Comparison of ENCODE assay signal across 9 cellular contexts in genomic region chr1:228149341-228150020, GRCh38. TPM values are rescaled to one million over a fixed set of nuclear protein-coding genes. Genes with fewer than 3 reads are reported as not detected.
A peak's percentile ranks its signal among the peaks of the same experiment; 100 is the strongest.
DNase-seq lines count a peak whose midpoint lies in the region; ATAC-seq and TF ChIP-seq lines count a peak whose summit lies in the region.
"Had no signal": no experiment of that assay in that cellular context is flagged by ENCODE, and none has a peak within 500 bp of the region (broad histone marks: within the 10 kb centered on the region; RNA-seq: fewer than 3 reads in every experiment).

Gene GJC2, plus strand, starts transcription at chr1:228149930. Its CDS starts 7,829 bp downstream, at chr1:228157759.

- TF ChIP-seq POLR2A in IMR-90 (IDR thresholded peaks at IDR 0.05; ENCODE audit: low read depth, low read length) (no peak), right lobe of liver (IDR thresholded peaks at IDR 0.05) (no peak), suprapubic skin (IDR thresholded peaks at IDR 0.05) (no peak)

- peak within 1 kb of the TSS; percentile 64 for H4K5ac ChIP-seq in IMR-90 (ENCODE audit: low read depth, low read length)

- H4K20me1 ChIP-seq in IMR-90 (ENCODE audit: insufficient read depth, low read length), result peaks cover 34% of the 10 kb centered on the region

- peaks cover 10% of the 10 kb centered on the region for H3K36me3 ChIP-seq in IMR-90 (ENCODE audit: control insufficient read depth, insufficient read depth, low read length)
- H3K36me3 ChIP-seq in right lobe of liver, result peaks cover 0 to 9% (median 4%) of the 10 kb centered on the region in 4 donors
- peaks cover 40% of the 10 kb centered on the region for H3K36me3 ChIP-seq in suprapubic skin

- peak within 1 kb of the TSS; percentile 86 for H3K27ac ChIP-seq in IMR-90 (ENCODE audit: insufficient read depth, low read length)
- peak within 1 kb of the TSS; percentile 71 to 91 for H3K27ac ChIP-seq in coronary artery
- H3K27ac ChIP-seq in right lobe of liver, result peak within 1 kb of the TSS; percentile 18 to 38 (median 21)
- peak within 1 kb of the TSS; percentile 73 for H3K27ac ChIP-seq in suprapubic skin

- peak within 1 kb of the TSS; percentile 21 for H3K9ac ChIP-seq in IMR-90 (ENCODE audit: low read depth, low read length)

- peak within 1 kb of the TSS; percentile 95 for H2AK9ac ChIP-seq in IMR-90 (replicated peaks; ENCODE audit: low read depth, low read length, poor library complexity)

- H3K27me3 Mint-ChIP-seq in T-helper 2 cell treated with Interferon-gamma antibody and Interleukin-4, amounts not matched to agents 5 μg/mL and 100 μg/mL, for 36 hours (ENCODE audit: low read depth), result no peaks in the 10 kb centered on the region

- no peak within 1 kb of the TSS; the same call in 2 of the 3 replicates for H2BK15ac ChIP-seq in IMR-90 (ENCODE audit: low read depth, low read length)

- H3K18ac ChIP-seq in IMR-90 (ENCODE audit: low read depth, low read length), result peak within 1 kb of the TSS; percentile 24; the same call in 1 of the 2 replicates

- BruUV-seq in IMR-90 (replicated peaks; lab: Mats Ljungman, UMichigan), result no TSS peak

- peak within 1 kb of the TSS; percentile 46 for H2BK120ac ChIP-seq in IMR-90 (ENCODE audit: low read depth, low read length)

- CTCF ChIA-PET in IMR-90 (lab: Yijun Ruan, JAX), result interaction anchor here (1.3 kb wide), 1 partner anchor 150 kb away, joined by 3 read pairs; no protein-coding TSS in a partner anchor

- H3K23ac ChIP-seq in IMR-90 (ENCODE audit: low read depth, low read length), result no peak within 1 kb of the TSS

- in situ Hi-C loops in IMR-90 (cut with MboI; ENCODE audit: low sequenced_read_pairs), result no loop called here

- H3K27ac Mint-ChIP-seq in T-helper 2 cell treated with Interferon-gamma antibody and Interleukin-4, amounts not matched to agents 5 μg/mL and 100 μg/mL, for 36 hours, result no peak within 1 kb of the TSS

- intact Hi-C loops in IMR-90 (cut with micrococcal nuclease), result loop anchor here (1.0 kb wide), 1 partner anchor 9 kb away; the partner anchor contains the start of gene GUK1
- intact Hi-C loops in right lobe of liver (cut with DNase I), result no loop called here

- peak within 1 kb of the TSS; percentile 64 for H3K4me2 ChIP-seq in IMR-90 (ENCODE audit: low read depth, low read length)

- H3K4me1 Mint-ChIP-seq in T-helper 2 cell treated with Interferon-gamma antibody and Interleukin-4, amounts not matched to agents 5 μg/mL and 100 μg/mL, for 36 hours (ENCODE audit: low read depth), result peaks cover under 1% of the 10 kb centered on the region

- H3K9me3 ChIP-seq in IMR-90 (ENCODE audit: control insufficient read depth, insufficient read depth, low read length) (no peaks in the 10 kb centered on the region), right lobe of liver (no peaks in the 10 kb centered on the region), suprapubic skin (no peaks in the 10 kb centered on the region)
- H3K9me3 ChIP-seq: MG63 had no signal

- H3K4me1 ChIP-seq in IMR-90 (ENCODE audit: control insufficient read depth, insufficient read depth, low read length), result peaks cover 23% of the 10 kb centered on the region
- H3K4me1 ChIP-seq in right lobe of liver, result no peaks in the 10 kb centered on the region
- H3K4me1 ChIP-seq in suprapubic skin, result peaks cover 76% of the 10 kb centered on the region

- H2AFZ ChIP-seq in IMR-90 (replicated peaks; ENCODE audit: low read length, poor library complexity), result peak within 1 kb of the TSS; percentile 78

- WGBS in IMR-90 (ENCODE audit: extremely low coverage in 2 of 2, insufficient read length in 1 of 2), 2 experiments, result 0% methylated on average over 2 of the region's 15 CpGs; no CpG with 5 or more reads in 1 of the 2 experiments
- 30% methylated on average over 2 of the region's 15 CpGs for WGBS in right lobe of liver (ENCODE audit: insufficient coverage, low coverage, low lambda C conversion rate, missing lambda C conversion rate)
- 20% methylated on average over 3 of the region's 15 CpGs for WGBS in suprapubic skin

- no peak within 1 kb of the TSS for H3K4me3 Mint-ChIP-seq in T-helper 2 cell treated with Interferon-gamma antibody and Interleukin-4, amounts not matched to agents 5 μg/mL and 100 μg/mL, for 36 hours

- TF ChIP-seq CTCF in IMR-90 (conservative IDR thresholded peaks at IDR 0.05; ENCODE audit: low read depth, low read length) (no peak), coronary artery (IDR thresholded peaks at IDR 0.05) (no peak), right lobe of liver (IDR thresholded peaks at IDR 0.05) (no peak), suprapubic skin (IDR thresholded peaks at IDR 0.05) (no peak)

- H3K79me1 ChIP-seq in IMR-90 (ENCODE audit: low read depth in 1 of 2, low read length in 2 of 2), result peaks cover 9 to 62% of the 10 kb centered on the region in 2 experiments

- H2AK5ac ChIP-seq in IMR-90 (ENCODE audit: low read depth, low read length), result peak within 1 kb of the TSS; percentile 67

- peak; percentile 54 for ATAC-seq in IMR-90 (ENCODE audit: low read depth)
- ATAC-seq in right lobe of liver, result peak; percentile 13 to 31 (median 18)
- ATAC-seq in HG03378 (IDR thresholded peaks at IDR 0.05; ENCODE audit: unreplicated experiment), result no peak
- ATAC-seq in GM19463 (IDR thresholded peaks at IDR 0.05; ENCODE audit: unreplicated experiment), result no peak

- peak within 1 kb of the TSS; percentile 89 for H2BK5ac ChIP-seq in IMR-90 (ENCODE audit: low read depth, low read length, poor library complexity, severe bottlenecking)

- peak within 1 kb of the TSS; percentile 70 to 80 for H4K8ac ChIP-seq in IMR-90 (ENCODE audit: low read depth in 2 of 2, low read length in 2 of 2)

- H3K9me1 ChIP-seq in IMR-90 (ENCODE audit: insufficient read depth, low read length), result peaks cover 9% of the 10 kb centered on the region

- peak within 1 kb of the TSS; percentile 71 for H3K14ac ChIP-seq in IMR-90 (replicated peaks; ENCODE audit: low read depth, low read length)

- TF ChIP-seq EP300 in suprapubic skin (IDR thresholded peaks at IDR 0.05), result no peak

- H3K27me3 ChIP-seq in IMR-90 (ENCODE audit: control insufficient read depth, insufficient read depth, low read length) (no peaks in the 10 kb centered on the region), right lobe of liver (no peaks in the 10 kb centered on the region), suprapubic skin (no peaks in the 10 kb centered on the region)
- H3K27me3 ChIP-seq: MG63 had no signal

- no peak within 1 kb of the TSS for H3K4me3 ChIP-seq in IMR-90 (ENCODE audit: insufficient read depth, low read depth, low read length)
- peak within 1 kb of the TSS; percentile 61 for H3K4me3 ChIP-seq in coronary artery
- H3K4me3 ChIP-seq in right lobe of liver, result no peak within 1 kb of the TSS
- H3K4me3 ChIP-seq in suprapubic skin, result peak within 1 kb of the TSS; percentile 36
- H3K4me3 ChIP-seq: MG63 had no signal

- 0 out of 2 replicates have a peak within 1 kb of the TSS, but pooled peaks have one; percentile 26 for H3K56ac ChIP-seq in IMR-90 (ENCODE audit: extremely low read depth, insufficient read depth, low read length)

- DNase-seq in IMR-90 (peak; percentile 18), coronary artery (ENCODE audit: low spot score) (no peak), right lobe of liver (peak in 2 of 3 donors; percentile 23 to 46), suprapubic skin (ENCODE audit: low spot score in 2 of 2) (peak in 1 of 2 donors; percentile 75), NCI-H1436 treated with DMSO at 0.1 percent for 48 hours (lab: John Stamatoyannopoulos, UW) (no peak)
- no peak for DNase-seq in T-helper 2 cell treated with Interferon-gamma antibody and Interleukin-4, amounts not matched to agents 5 μg/mL and 100 μg/mL, for 36 hours (ENCODE audit: low spot score)
- DNase-seq: MG63 had no signal

- H4K91ac ChIP-seq in IMR-90 (ENCODE audit: insufficient read depth, low read depth, low read length), result peak within 1 kb of the TSS; percentile 80

- peaks cover 4% of the 10 kb centered on the region for H3K36me3 Mint-ChIP-seq in T-helper 2 cell treated with Interferon-gamma antibody and Interleukin-4, amounts not matched to agents 5 μg/mL and 100 μg/mL, for 36 hours (ENCODE audit: low read depth)

- dilution Hi-C loops in IMR-90 (cut with HindIII; ENCODE audit: low sequenced_read_pairs, unreplicated experiment), result no loop called here

- H3K9me3 Mint-ChIP-seq in T-helper 2 cell treated with Interferon-gamma antibody and Interleukin-4, amounts not matched to agents 5 μg/mL and 100 μg/mL, for 36 hours, result no peaks in the 10 kb centered on the region

- H3K4ac ChIP-seq in IMR-90 (ENCODE audit: low read depth, low read length), result peak within 1 kb of the TSS; percentile 83

- H2BK20ac ChIP-seq in IMR-90 (ENCODE audit: low read depth, low read length), result no peak within 1 kb of the TSS

- POLR2A ChIA-PET in IMR-90 (lab: Charles Lee; ENCODE audit: unreplicated experiment), result no interaction called here

- TF ChIP-seq RAD21 in IMR-90 (IDR thresholded peaks at IDR 0.05; ENCODE audit: low read length), result no peak

TF ChIP-seq in IMR-90, 13 proteins besides CTCF, POLR2A, EP300 and RAD21:
- TF ChIP-seq MAZ (IDR thresholded peaks at IDR 0.05; ENCODE audit: borderline replicate concordance, low read depth, low read length) (peak; percentile 40; the same call in 1 of the 2 replicates), BHLHE40 (IDR thresholded peaks at IDR 0.05; ENCODE audit: low read depth, low read length) (no peak)

RNA-seq across cellular contexts. Expression of gene GJC2, which starts in this region (rescaled TPM):
- total RNA-seq in IMR-90 (2012; rRNA removed), result 1.1 and 1.4 TPM in 2 replicates
- polyA plus RNA-seq in IMR-90 (2012; rRNA removed), result 1.7 and 2.6 TPM in 2 replicates
- 1.5 and 2.6 TPM in 2 replicates for polyA plus RNA-seq in IMR-90 (2012; cell fraction: cytosol; rRNA removed)
- 2.1 and 4.8 TPM in 2 replicates for polyA plus RNA-seq in IMR-90 (2012; cell fraction: nucleus; rRNA removed; ENCODE audit: low replicate concordance)
- total RNA-seq in right lobe of liver, result under 1 TPM in 5 of 6 experiments, not detected in 1; 0.12 to 0.44 (median 0.16) TPM
- total RNA-seq in suprapubic skin, result 1 to 10 TPM; 2.5 to 3.6 (median 3.0) TPM

Comparison
In these comparisons a context has a peak if more than half of its experiments do, and no peak if none do; other contexts are left out.
1. Peak in DNase-seq, ATAC-seq and H3K27ac ChIP-seq in right lobe of liver; RNA of the gene not detected or under 1 TPM.
2. H3K27ac ChIP-seq: peak in every context shown above with its lines; median percentile 86 in IMR-90; 81 in coronary artery; 73 in suprapubic skin; 21 in right lobe of liver.
3. H3K4me3 ChIP-seq: peak in coronary artery (single experiment) and suprapubic skin (single experiment); none in IMR-90 (single experiment) and right lobe of liver (0 of 3).